1 cellular context compared by ENCODE assay signal in the genomic region with DNA sequence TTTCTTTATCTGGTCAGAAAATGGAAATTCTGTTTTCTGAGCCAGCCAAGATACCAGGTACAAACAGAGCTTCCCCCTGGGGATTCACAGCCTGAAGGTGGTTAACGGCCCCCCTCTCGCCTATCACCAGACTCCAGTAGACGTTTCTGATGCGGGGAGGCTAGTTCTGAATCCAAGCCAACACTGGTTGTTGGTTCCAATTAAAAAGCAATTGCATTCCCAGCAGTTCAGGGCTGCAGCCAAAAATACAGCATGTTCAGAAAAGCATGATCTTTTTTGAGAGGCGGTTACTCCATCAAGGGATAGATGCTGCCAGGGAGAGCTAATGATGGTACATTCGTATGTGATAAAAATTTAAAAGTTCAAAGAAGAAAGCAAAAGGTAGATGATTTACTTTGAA.
TF ChIP-seq lines count a peak whose summit lies in the region.

No MANE protein-coding gene starts in this region.

TF ChIP-seq in SK-N-SH, 30 proteins besides CTCF, POLR2A, EP300 and RAD21 (continued from another document):
- TF ChIP-seq ZBTB33 (IDR thresholded peaks at IDR 0.05; ENCODE audit: borderline replicate concordance, low read depth) (no peak), FOXJ3 (CRISPR knock-in tag; IDR thresholded peaks at IDR 0.05) (no peak), MEF2A (IDR thresholded peaks at IDR 0.05; ENCODE audit: borderline replicate concordance, low read depth) (no peak), CHD2 (IDR thresholded peaks at IDR 0.05; ENCODE audit: low read length, partially characterized antibody) (no peak), REST (IDR thresholded peaks at IDR 0.05; ENCODE audit: low read depth, low read length) (no peak), YY1 (IDR thresholded peaks at IDR 0.05; ENCODE audit: low read depth) (no peak), EZH2phosphoT487 (IDR thresholded peaks at IDR 0.05; ENCODE audit: borderline replicate concordance, low read depth) (no peak), SMC3 (IDR thresholded peaks at IDR 0.05; ENCODE audit: low read depth, low read length) (no peak), NFIC (IDR thresholded peaks at IDR 0.05; ENCODE audit: borderline replicate concordance) (no peak)
